In genomic region chr17:27546624-27547300, GRCh38 we compare ENCODE assay signal across 9 cellular contexts.
A peak's percentile ranks its signal among the peaks of the same experiment; 100 is the strongest.
DNase-seq lines count a peak whose midpoint lies in the region; ATAC-seq and FAIRE-seq lines count a peak whose summit lies in the region.
"Had no signal": no experiment of that assay in that cellular context is flagged by ENCODE, and none has a peak within 500 bp of the region (broad histone marks: within the 10 kb centered on the region; RNA-seq: fewer than 3 reads in every experiment).

No MANE protein-coding gene starts in this region.

- peak; percentile 81 for FAIRE-seq in GM18507 (lab: Jason Lieb, UNC)
- FAIRE-seq: colon had no signal

- peaks cover 7% of the 10 kb centered on the region for H3K36me3 Mint-ChIP-seq in activated naive CD8-positive, alpha-beta T cell

- no peak for DNase-seq in GM18507 (ENCODE audit: extremely low spot score, insufficient read length, low read depth)
- DNase-seq in renal cortical epithelial cell (ENCODE audit: low read depth), result peak; percentile 36
- no peak for DNase-seq in NCI-H2107 (lab: John Stamatoyannopoulos, UW)
- no peak for DNase-seq in foreskin melanocyte
- DNase-seq: activated CD4-positive, alpha-beta T cell treated with anti-CD3 and anti-CD28 coated beads, Interleukin-2, amount 50 U/mL, for 4 hours had no signal

- ATAC-seq in HG02610 (IDR thresholded peaks at IDR 0.05; ENCODE audit: unreplicated experiment) (peak; percentile 37), GM21526 (IDR thresholded peaks at IDR 0.05; ENCODE audit: low FRiP score, unreplicated experiment) (no peak)

- H3K9me3 Mint-ChIP-seq in activated naive CD8-positive, alpha-beta T cell (ENCODE audit: low read depth), result no peaks in the 10 kb centered on the region

- H3K4me3 Mint-ChIP-seq in activated naive CD8-positive, alpha-beta T cell, result no peak overlapping the region

- peaks cover 41% of the 10 kb centered on the region for H3K4me1 Mint-ChIP-seq in activated naive CD8-positive, alpha-beta T cell (ENCODE audit: low read depth)

- peak overlapping the region; percentile 46 for H3K27ac Mint-ChIP-seq in activated naive CD8-positive, alpha-beta T cell

- no peaks in the 10 kb centered on the region for H3K27me3 Mint-ChIP-seq in activated naive CD8-positive, alpha-beta T cell
